In genomic region chr18:12391487-12392136, GRCh38 we compare ENCODE assay signal across 1 cellular context.
TF ChIP-seq lines count a peak whose summit lies in the region.

No MANE protein-coding gene starts in this region.

TF ChIP-seq in HCT116, 20 proteins besides CTCF, POLR2A, EP300 and RAD21 (continued from another document):
- TF ChIP-seq ZBTB33 (IDR thresholded peaks at IDR 0.05; ENCODE audit: extremely low read depth, insufficient replicate concordance, low read length) (no peak), JUND (IDR thresholded peaks at IDR 0.05) (no peak), EGR1 (IDR thresholded peaks at IDR 0.05; ENCODE audit: low read depth) (no peak), YY1 (IDR thresholded peaks at IDR 0.05; ENCODE audit: extremely low read depth, insufficient replicate concordance, low read depth, low read length) (no peak), ELF1 (IDR thresholded peaks at IDR 0.05; ENCODE audit: borderline replicate concordance, low read depth) (no peak), SP1 (IDR thresholded peaks at IDR 0.05; ENCODE audit: low read depth) (no peak)
